ENCODE assay signal across 12 cellular contexts in genomic region chr2:25304339-25304728, GRCh38. TPM values are rescaled to one million over a fixed set of nuclear protein-coding genes. Genes with fewer than 3 reads are reported as not detected.
DNase-seq lines count a peak whose midpoint lies in the region; ATAC-seq and TF ChIP-seq lines count a peak whose summit lies in the region.
"Had no signal": no experiment of that assay in that cellular context is flagged by ENCODE, and none has a peak within 500 bp of the region (broad histone marks: within the 10 kb centered on the region; RNA-seq: fewer than 3 reads in every experiment).

No MANE protein-coding gene starts in this region.

- peaks cover 28% of the 10 kb centered on the region for H3K4me1 ChIP-seq in effector memory CD4-positive, alpha-beta T cell (ENCODE audit: control insufficient read depth, insufficient read depth, low read length, poor library complexity, severe bottlenecking)
- peaks cover 78 to 80% of the 10 kb centered on the region in 2 donors for H3K4me1 ChIP-seq in gastrocnemius medialis
- H3K4me1 ChIP-seq: HAP-1 had no signal

- peak; percentile 40 for DNase-seq in NCI-H2171 treated with DMSO at 0.1 percent for 48 hours (lab: John Stamatoyannopoulos, UW)
- no peak for DNase-seq in NCI-H2171 (lab: John Stamatoyannopoulos, UW)
- peak; percentile 29 to 39 for DNase-seq in NOMO-1 (lab: John Stamatoyannopoulos, UW; ENCODE audit: unreplicated experiment in 2 of 2)
- DNase-seq in effector memory CD4-positive, alpha-beta T cell = no peak
- no peak for DNase-seq in gastrocnemius medialis
- no peak for DNase-seq in RPMI8226
- DNase-seq in NCI-H345 treated with DMSO at 0.1 percent for 48 hours (lab: John Stamatoyannopoulos, UW; ENCODE audit: unreplicated experiment) = no peak
- DNase-seq: activated CD4-positive, alpha-beta T cell treated with anti-CD3 and anti-CD28 coated beads, Interleukin-2, amount 10 ng/mL, durations not matched to agents 7 days and 5 days; Calu3 had no signal

- H3K27ac ChIP-seq in effector memory CD4-positive, alpha-beta T cell (ENCODE audit: insufficient read depth, low read length, poor library complexity, severe bottlenecking) = peak overlapping the region; percentile 46
- H3K27ac ChIP-seq in gastrocnemius medialis = peak overlapping the region; percentile 56 to 84 (median 75)
- H3K27ac ChIP-seq: 22Rv1 had no signal

- no peaks in the 10 kb centered on the region for H3K27me3 ChIP-seq in effector memory CD4-positive, alpha-beta T cell (replicated peaks; ENCODE audit: control insufficient read depth, insufficient read depth, low read length, poor library complexity, severe bottlenecking)
- H3K27me3 ChIP-seq in gastrocnemius medialis = no peaks in the 10 kb centered on the region

- TF ChIP-seq POLR2A in gastrocnemius medialis (IDR thresholded peaks at IDR 0.05) = no peak

- no peaks in the 10 kb centered on the region for H3K9me3 ChIP-seq in effector memory CD4-positive, alpha-beta T cell (ENCODE audit: control insufficient read depth, low read length)
- no peaks in the 10 kb centered on the region for H3K9me3 ChIP-seq in gastrocnemius medialis
- H3K9me3 ChIP-seq: HAP-1 had no signal

- intact Hi-C loops in gastrocnemius medialis (cut with DNase I; ENCODE audit: low total_unique reads) = loop anchor here (2.0 kb wide), 1 partner anchor 34 kb away; no protein-coding TSS in a partner anchor

- ATAC-seq in gastrocnemius medialis (no peak), HG02623 (IDR thresholded peaks at IDR 0.05; ENCODE audit: unreplicated experiment) (no peak)

- H3K36me3 ChIP-seq in effector memory CD4-positive, alpha-beta T cell (ENCODE audit: control insufficient read depth, insufficient read depth, low read length) = peaks cover 36% of the 10 kb centered on the region
- H3K36me3 ChIP-seq in gastrocnemius medialis = peaks cover 0 to 7% of the 10 kb centered on the region in 2 donors
- H3K36me3 ChIP-seq: HAP-1 had no signal

- no peak for TF ChIP-seq CTCF in gastrocnemius medialis (IDR thresholded peaks at IDR 0.05 in 4 of 5, conservative IDR thresholded peaks at IDR 0.05 in 1 of 5)

- in situ Hi-C loops in gastrocnemius medialis (cut with MboI; ENCODE audit: low sequenced_read_pairs in 4 of 4) = no loop called here

- no peak overlapping the region for H3K4me3 ChIP-seq in effector memory CD4-positive, alpha-beta T cell (ENCODE audit: insufficient read depth, low read depth, low read length, poor library complexity, severe bottlenecking)
- no peak overlapping the region for H3K4me3 ChIP-seq in gastrocnemius medialis
- H3K4me3 ChIP-seq: HAP-1 had no signal

RNA-seq across cellular contexts. Expression of gene DNMT3A, which starts 37.4 kb away (rescaled TPM):
- 10 to 100 TPM in 1 of 4 donors, 1 to 10 TPM in 3; 5.9 to 14.1 (median 8.0) TPM for total RNA-seq in gastrocnemius medialis

Comparison
In these comparisons a context has a peak if more than half of its experiments do, and no peak if none do; other contexts are left out.
1. DNase-seq: peak in NCI-H2171 treated with DMSO at 0.1 percent for 48 hours (single experiment) and NOMO-1 (2 of 2); none in NCI-H2171 (single experiment), effector memory CD4-positive, alpha-beta T cell (0 of 3), gastrocnemius medialis (0 of 2), RPMI8226 (single experiment) and NCI-H345 treated with DMSO at 0.1 percent for 48 hours (single experiment).